ENCODE assay signal across 2 cellular contexts in genomic region chr19:3860499-3860898, GRCh38.
TF ChIP-seq lines count a peak whose summit lies in the region.

No MANE protein-coding gene starts in this region.

TF ChIP-seq in HEK293, 187 proteins besides CTCF, POLR2A, EP300 and RAD21:
- TF ChIP-seq ZIC2 (tag by site-specific recombination; IDR thresholded peaks at IDR 0.05) (0 out of 2 replicates have a peak, but pooled peaks have one; percentile 23), ZEB2 (tag by site-specific recombination; IDR thresholded peaks at IDR 0.05) (no peak), ZNF624 (tag by site-specific recombination; IDR thresholded peaks at IDR 0.05) (no peak)

TF ChIP-seq in H1, 55 proteins besides CTCF, POLR2A, EP300 and RAD21:
- no peak for TF ChIP-seq SAP30 (IDR thresholded peaks at IDR 0.05; ENCODE audit: insufficient read depth, insufficient replicate concordance, low read length)
- no peak for TF ChIP-seq POLR2AphosphoS5 (IDR thresholded peaks at IDR 0.05; ENCODE audit: low read depth, low read length)
- no peak for TF ChIP-seq SIRT6 (IDR thresholded peaks at IDR 0.05; ENCODE audit: low read length)
- TF ChIP-seq TAF1 (IDR thresholded peaks at IDR 0.05; ENCODE audit: low read depth, low read length): no peak
- no peak for TF ChIP-seq CBX5 (IDR thresholded peaks at IDR 0.05; ENCODE audit: low read depth, low read length)
- no peak for TF ChIP-seq POU5F1 (IDR thresholded peaks at IDR 0.05; ENCODE audit: low read depth, low read length)
- no peak for TF ChIP-seq CBX8 (IDR thresholded peaks at IDR 0.05; ENCODE audit: borderline replicate concordance, low read depth, low read length)
- no peak for TF ChIP-seq TCF12 (IDR thresholded peaks at IDR 0.05; ENCODE audit: low read depth, low read length)
- TF ChIP-seq ATF2 (IDR thresholded peaks at IDR 0.05; ENCODE audit: low read length): no peak
- no peak for TF ChIP-seq ZNF274 (IDR thresholded peaks at IDR 0.05; ENCODE audit: borderline replicate concordance, extremely low read depth, low read length)
- no peak for TF ChIP-seq GABPA (IDR thresholded peaks at IDR 0.05; ENCODE audit: borderline replicate concordance, insufficient read depth, low read length)
- TF ChIP-seq, protein P1, sequence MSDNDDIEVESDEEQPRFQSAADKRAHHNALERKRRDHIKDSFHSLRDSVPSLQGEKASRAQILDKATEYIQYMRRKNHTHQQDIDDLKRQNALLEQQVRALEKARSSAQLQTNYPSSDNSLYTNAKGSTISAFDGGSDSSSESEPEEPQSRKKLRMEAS (IDR thresholded peaks at IDR 0.05): no peak
- TF ChIP-seq JUND (IDR thresholded peaks at IDR 0.05; ENCODE audit: low read length): no peak
- no peak for TF ChIP-seq KDM5A (IDR thresholded peaks at IDR 0.05; ENCODE audit: low read length)
- no peak for TF ChIP-seq MAFK (IDR thresholded peaks at IDR 0.05; ENCODE audit: low read depth, low read length)
- TF ChIP-seq SIN3A (conservative IDR thresholded peaks at IDR 0.05 in 1 of 2, IDR thresholded peaks at IDR 0.05 in 1 of 2; ENCODE audit: low read depth in 1 of 2, low read length in 2 of 2): no peak
- no peak for TF ChIP-seq JUN (IDR thresholded peaks at IDR 0.05; ENCODE audit: low read depth, low read length)
- TF ChIP-seq HDAC2 (IDR thresholded peaks at IDR 0.05; ENCODE audit: borderline replicate concordance in 1 of 2, low read depth in 2 of 2, low read length in 2 of 2): no peak
